In genomic region chr2:134269986-134270735, GRCh38 we compare ENCODE assay signal across 25 cellular contexts. TPM values are rescaled to one million over a fixed set of nuclear protein-coding genes. Genes with fewer than 3 reads are reported as not detected.
DNase-seq lines count a peak whose midpoint lies in the region; ATAC-seq and TF ChIP-seq lines count a peak whose summit lies in the region.
"Had no signal": no experiment of that assay in that cellular context is flagged by ENCODE, and none has a peak within 500 bp of the region (broad histone marks: within the 10 kb centered on the region; RNA-seq: fewer than 3 reads in every experiment).

No MANE protein-coding gene starts in this region.

- DNase-seq in T-cell (no peak), left ventricle myocardium inferior (no peak), renal cortical epithelial cell (ENCODE audit: low read depth) (peak; percentile 30), NCI-H510A (lab: John Stamatoyannopoulos, UW) (no peak)
- DNase-seq in stimulated activated CD4-positive, alpha-beta T cell treated with anti-CD3 and anti-CD28 coated beads, Interleukin-4, amount 100 ng/mL, for 1 hour: no peak
- DNase-seq in activated naive CD4-positive, alpha-beta T cell (lab: John Stamatoyannopoulos, UW): no peak
- DNase-seq: activated CD4-positive, alpha-beta T cell treated with anti-CD3 and anti-CD28 coated beads for 1 hour; activated CD8-positive, alpha-beta T cell treated with anti-CD3 and anti-CD28 coated beads for 36 hours; activated gamma-delta T cell; activated T-cell treated with anti-CD3 and anti-CD28 coated beads for 4 hours; brain microvascular endothelial cell; effector CD8-positive, alpha-beta T cell; KBM-7; mammary epithelial cell; NCI-H1105; NCI-H2029; NCI-H2227 treated with DMSO at 0.1 percent for 48 hours; nucleus accumbens; transverse colon had no signal

- H3K4me1 ChIP-seq in BLaER1 treated with 17β-estradiol and CSF1 and Interleukin-3, amounts not matched to agents 10 nM and 100 nM: peaks cover 32 to 94% (median 84%) of the 10 kb centered on the region in 10 experiments
- H3K4me1 ChIP-seq in left ventricle myocardium inferior: peaks cover 83% of the 10 kb centered on the region
- H3K4me1 ChIP-seq: prostate gland, SJSA1, transverse colon had no signal

- peaks cover 7 to 93% (median 21%) of the 10 kb centered on the region in 11 experiments; a peak in 13 of 22 replicates for H4K20me1 ChIP-seq in BLaER1 treated with 17β-estradiol and CSF1 and Interleukin-3, amounts not matched to agents 10 nM and 100 nM

- TF ChIP-seq CTCF in left ventricle myocardium inferior (IDR thresholded peaks at IDR 0.05; ENCODE audit: borderline replicate concordance): no peak

- H3K27me3 ChIP-seq in BLaER1 treated with 17β-estradiol and CSF1 and Interleukin-3, amounts not matched to agents 10 nM and 100 nM: no peaks in the 10 kb centered on the region
- no peaks in the 10 kb centered on the region for H3K27me3 ChIP-seq in left ventricle myocardium inferior (ENCODE audit: low read depth)
- H3K27me3 ChIP-seq: brain microvascular endothelial cell, transverse colon had no signal

- no peaks in the 10 kb centered on the region for H3K9me3 Mint-ChIP-seq in T-cell
- H3K9me3 Mint-ChIP-seq: activated CD8-positive, alpha-beta T cell treated with anti-CD3 and anti-CD28 coated beads for 36 hours; CD14-positive monocyte had no signal

- 0 out of 22 replicates have a peak overlapping the region, but pooled peaks of 3 of the 11 experiments have one; percentile 8 to 16 (median 12) for H3K9ac ChIP-seq in BLaER1 treated with 17β-estradiol and CSF1 and Interleukin-3, amounts not matched to agents 10 nM and 100 nM

- peaks cover 57% of the 10 kb centered on the region for H3K36me3 Mint-ChIP-seq in T-cell

- CTCF ChIA-PET in T-cell (lab: Charles Lee): interaction anchor here in 1 of 2 donors (0.5 to 1.1 kb wide), 2 partner anchors 25 to 117 kb away, joined by 4 to 5 read pairs; no protein-coding TSS in a partner anchor

- peak overlapping the region in 8 of 11 experiments; percentile 18 to 90 (median 84); a peak in 16 of 22 replicates for H3K4me2 ChIP-seq in BLaER1 treated with 17β-estradiol and CSF1 and Interleukin-3, amounts not matched to agents 10 nM and 100 nM

- intact Hi-C loops in left ventricle myocardium inferior (cut with micrococcal nuclease): no loop called here

- peak overlapping the region in 5 of 11 experiments; percentile 33 to 75 (median 62); a peak in 4 of 22 replicates for H3K27ac ChIP-seq in BLaER1 treated with 17β-estradiol and CSF1 and Interleukin-3, amounts not matched to agents 10 nM and 100 nM
- H3K27ac ChIP-seq in left ventricle myocardium inferior (replicated peaks): peak overlapping the region; percentile 71
- H3K27ac ChIP-seq: brain microvascular endothelial cell, prostate gland, SJSA1, transverse colon had no signal

- H3K27ac Mint-ChIP-seq in T-cell: peak overlapping the region; percentile 40 to 58
- H3K27ac Mint-ChIP-seq: activated CD8-positive, alpha-beta T cell treated with anti-CD3 and anti-CD28 coated beads for 36 hours; CD14-positive monocyte had no signal

- POLR2A ChIA-PET in T-cell (lab: Charles Lee): interaction anchor here in 1 of 2 donors (0.8 kb wide), 1 partner anchor 89 kb away, joined by 3 read pairs; no protein-coding TSS in a partner anchor

- H3K27me3 Mint-ChIP-seq in T-cell: no peaks in the 10 kb centered on the region
- H3K27me3 Mint-ChIP-seq: activated CD8-positive, alpha-beta T cell treated with anti-CD3 and anti-CD28 coated beads for 36 hours had no signal

- H3K4me3 ChIP-seq in BLaER1 treated with 17β-estradiol and CSF1 and Interleukin-3, amounts not matched to agents 10 nM and 100 nM: no peak overlapping the region
- no peak overlapping the region for H3K4me3 ChIP-seq in left ventricle myocardium inferior
- H3K4me3 ChIP-seq: GM12878, prostate gland, SJSA1, transverse colon had no signal

- H3K9me3 ChIP-seq in BLaER1 treated with 17β-estradiol and CSF1 and Interleukin-3, amounts not matched to agents 10 nM and 100 nM (replicated peaks in 1 of 11): no peaks in the 10 kb centered on the region
- no peaks in the 10 kb centered on the region for H3K9me3 ChIP-seq in left ventricle myocardium inferior (replicated peaks)
- H3K9me3 ChIP-seq: prostate gland, SJSA1, transverse colon had no signal

- H3K4me3 Mint-ChIP-seq in T-cell: no peak overlapping the region
- H3K4me3 Mint-ChIP-seq: activated CD8-positive, alpha-beta T cell treated with anti-CD3 and anti-CD28 coated beads for 36 hours; CD14-positive monocyte had no signal

- H3K36me3 ChIP-seq in BLaER1 treated with 17β-estradiol and CSF1 and Interleukin-3, amounts not matched to agents 10 nM and 100 nM: peaks cover 7 to 67% (median 42%) of the 10 kb centered on the region in 11 experiments; a peak in 18 of 22 replicates
- peaks cover 10% of the 10 kb centered on the region for H3K36me3 ChIP-seq in left ventricle myocardium inferior
- H3K36me3 ChIP-seq: brain microvascular endothelial cell, prostate gland, SJSA1, transverse colon had no signal

- ATAC-seq in T-cell (replicated peaks in 1 of 4): no peak
- ATAC-seq: activated CD8-positive, alpha-beta T cell treated with anti-CD3 and anti-CD28 coated beads for 36 hours; GM12878; HCT116 had no signal

- H3K4me1 Mint-ChIP-seq in T-cell: peaks cover 63 to 74% (median 71%) of the 10 kb centered on the region in 3 donors

RNA-seq across cellular contexts. Expression of gene MGAT5, which starts 16.3 kb away (rescaled TPM):
- 10 to 100 TPM; 61.1 to 94.9 (median 81.8) TPM for total RNA-seq in T-cell
- total RNA-seq in left ventricle myocardium inferior: 98.7 TPM
- 39.1 and 43.6 TPM in 2 replicates for total RNA-seq in renal cortical epithelial cell
